ENCODE assay signal across 13 cellular contexts in genomic region chr17:78785663-78786057, GRCh38. TPM values are rescaled to one million over a fixed set of nuclear protein-coding genes. Genes with fewer than 3 reads are reported as not detected.
DNase-seq lines count a peak whose midpoint lies in the region; ATAC-seq and TF ChIP-seq lines count a peak whose summit lies in the region.
"Had no signal": no experiment of that assay in that cellular context is flagged by ENCODE, and none has a peak within 500 bp of the region (broad histone marks: within the 10 kb centered on the region; RNA-seq: fewer than 3 reads in every experiment).

No MANE protein-coding gene starts in this region.

- peak overlapping the region; percentile 55 for H3K27ac Mint-ChIP-seq in activated CD8-positive, alpha-beta T cell treated with anti-CD3 and anti-CD28 coated beads, Interleukin-2, amount 10 ng/mL, durations not matched to agents 7 days and 5 days
- no peak overlapping the region for H3K27ac Mint-ChIP-seq in activated CD8-positive, alpha-beta T cell treated with anti-CD3 and anti-CD28 coated beads for 36 hours
- peak overlapping the region; percentile 69; the same call in 1 of the 2 replicates for H3K27ac Mint-ChIP-seq in GM23338
- H3K27ac Mint-ChIP-seq in activated T-helper 1 cell treated with anti-CD3 and anti-CD28 coated beads, Interleukin-12 subunit alpha, Interleukin-12 subunit beta, Interleukin-2, Interleukin-4 antibody, amounts not matched to agents 30 ng/mL and 10 ng/mL and 1 ng/mL, durations not matched to agents 14 hours and 24 hours and 36 hours, result no peak overlapping the region

- H3K9me3 Mint-ChIP-seq in activated CD8-positive, alpha-beta T cell treated with anti-CD3 and anti-CD28 coated beads, Interleukin-2, amount 10 ng/mL, durations not matched to agents 7 days and 5 days (ENCODE audit: insufficient read depth), result no peaks in the 10 kb centered on the region
- no peaks in the 10 kb centered on the region for H3K9me3 Mint-ChIP-seq in activated CD8-positive, alpha-beta T cell treated with anti-CD3 and anti-CD28 coated beads for 36 hours
- no peaks in the 10 kb centered on the region for H3K9me3 Mint-ChIP-seq in GM23338
- H3K9me3 Mint-ChIP-seq in activated T-helper 1 cell treated with anti-CD3 and anti-CD28 coated beads, Interleukin-12 subunit alpha, Interleukin-12 subunit beta, Interleukin-2, Interleukin-4 antibody, amounts not matched to agents 30 ng/mL and 10 ng/mL and 1 ng/mL, durations not matched to agents 14 hours and 24 hours and 36 hours, result no peaks in the 10 kb centered on the region
- H3K9me3 Mint-ChIP-seq: activated naive CD8-positive, alpha-beta T cell treated with anti-CD3 and anti-CD28 coated beads, Interleukin-2, amount 10 ng/mL, durations not matched to agents 7 days and 5 days had no signal

- H3K36me3 ChIP-seq in GM23338 (ENCODE audit: insufficient read depth), result no peaks in the 10 kb centered on the region
- H3K36me3 ChIP-seq in psoas muscle (ENCODE audit: insufficient read depth in 1 of 2, low read depth in 1 of 2), result no peaks in the 10 kb centered on the region

- peaks cover 52% of the 10 kb centered on the region for H3K4me1 Mint-ChIP-seq in activated CD8-positive, alpha-beta T cell treated with anti-CD3 and anti-CD28 coated beads, Interleukin-2, amount 10 ng/mL, durations not matched to agents 7 days and 5 days (ENCODE audit: low read depth)
- H3K4me1 Mint-ChIP-seq in activated CD8-positive, alpha-beta T cell treated with anti-CD3 and anti-CD28 coated beads for 36 hours (ENCODE audit: low read depth), result peaks cover 48% of the 10 kb centered on the region
- H3K4me1 Mint-ChIP-seq in GM23338, result peaks cover 10% of the 10 kb centered on the region
- peaks cover 37% of the 10 kb centered on the region for H3K4me1 Mint-ChIP-seq in activated T-helper 1 cell treated with anti-CD3 and anti-CD28 coated beads, Interleukin-12 subunit alpha, Interleukin-12 subunit beta, Interleukin-2, Interleukin-4 antibody, amounts not matched to agents 30 ng/mL and 10 ng/mL and 1 ng/mL, durations not matched to agents 14 hours and 24 hours and 36 hours (ENCODE audit: low read depth)

- intact Hi-C loops in activated CD8-positive, alpha-beta T cell treated with anti-CD3 and anti-CD28 coated beads for 36 hours (cut with micrococcal nuclease), result no loop called here
- intact Hi-C loops in activated T-helper 1 cell treated with anti-CD3 and anti-CD28 coated beads, Interleukin-12 subunit alpha, Interleukin-12 subunit beta, Interleukin-2, Interleukin-4 antibody, amounts not matched to agents 30 ng/mL and 10 ng/mL and 1 ng/mL, durations not matched to agents 14 hours and 24 hours and 36 hours (cut with micrococcal nuclease), result no loop called here
- intact Hi-C loops in psoas muscle (cut with DNase I), result no loop called here

- H4K20me1 ChIP-seq in GM23338 (replicated peaks; ENCODE audit: insufficient read depth), result no peaks in the 10 kb centered on the region

- H3K27ac ChIP-seq in GM23338 (ENCODE audit: low read depth) (no peak overlapping the region; the same call in 1 of the 2 replicates), psoas muscle (peak overlapping the region; percentile 55)

- POLR2A ChIA-PET in activated CD8-positive, alpha-beta T cell treated with anti-CD3 and anti-CD28 coated beads, Interleukin-2, amount 10 ng/mL, durations not matched to agents 7 days and 5 days (lab: Charles Lee), result interaction anchor here (0.8 to 1.1 kb wide), 2 partner anchors 11 to 19 kb away, joined by 3 read pairs; no protein-coding TSS in a partner anchor
- POLR2A ChIA-PET in activated CD8-positive, alpha-beta T cell treated with anti-CD3 and anti-CD28 coated beads for 36 hours (lab: Charles Lee), result interaction anchor here (0.8 to 2.4 kb wide), 9 partner anchors 8 to 297 kb away, joined by 3 to 12 read pairs (median 3); no protein-coding TSS in a partner anchor

- H3F3A ChIP-seq in GM23338 (replicated peaks; ENCODE audit: low read depth), result peaks cover 7% of the 10 kb centered on the region; the same call in 1 of the 2 replicates

- 71 to 72% (median 71%) methylated on average over 1 of the region's 1 CpG for whole genome bisulfite sequencing in psoas muscle, 3 donors

- H3K79me2 ChIP-seq in GM23338 (replicated peaks; ENCODE audit: insufficient read depth), result no peaks in the 10 kb centered on the region

- H3K4me1 ChIP-seq in GM23338 (ENCODE audit: insufficient read depth) (peaks cover 9% of the 10 kb centered on the region), psoas muscle (peaks cover 19% of the 10 kb centered on the region)

- no peak for DNase-seq in activated CD8-positive, alpha-beta T cell treated with anti-CD3 and anti-CD28 coated beads, Interleukin-2, amount 10 ng/mL, durations not matched to agents 7 days and 5 days
- no peak for DNase-seq in activated CD8-positive, alpha-beta T cell treated with anti-CD3 and anti-CD28 coated beads for 36 hours
- DNase-seq in GM23338 (ENCODE audit: low spot score) (peak; percentile 45), psoas muscle (no peak), NCI-H524 treated with DMSO at 0.1 percent for 48 hours (lab: John Stamatoyannopoulos, UW) (no peak), occipital lobe (lab: John Stamatoyannopoulos, UW) (no peak), NCI-H1048 (lab: John Stamatoyannopoulos, UW) (no peak)
- no peak for DNase-seq in activated T-helper 1 cell treated with anti-CD3 and anti-CD28 coated beads, Interleukin-12 subunit alpha, Interleukin-12 subunit beta, Interleukin-2, Interleukin-4 antibody, amounts not matched to agents 30 ng/mL and 10 ng/mL and 1 ng/mL, durations not matched to agents 14 hours and 24 hours and 36 hours (ENCODE audit: low spot score)
- DNase-seq: Calu3, GF-D8, MG63, NCI-H2081 treated with DMSO at 0.1 percent for 48 hours had no signal

- TF ChIP-seq CTCF in activated CD8-positive, alpha-beta T cell treated with anti-CD3 and anti-CD28 coated beads for 36 hours (IDR thresholded peaks at IDR 0.05), result no peak
- TF ChIP-seq CTCF in GM23338 (conservative IDR thresholded peaks at IDR 0.05; ENCODE audit: low read depth in 2 of 2), result no peak
- TF ChIP-seq CTCF in psoas muscle (IDR thresholded peaks at IDR 0.05), result no peak

- no peak overlapping the region for H3K4me3 ChIP-seq in GM23338
- no peak overlapping the region for H3K4me3 ChIP-seq in psoas muscle
- H3K4me3 ChIP-seq: MG63 had no signal

- no peak for ATAC-seq in activated CD8-positive, alpha-beta T cell treated with anti-CD3 and anti-CD28 coated beads, Interleukin-2, amount 10 ng/mL, durations not matched to agents 7 days and 5 days
- no peak for ATAC-seq in activated CD8-positive, alpha-beta T cell treated with anti-CD3 and anti-CD28 coated beads for 36 hours
- ATAC-seq in GM23338 (peak; percentile 10; the same call in 2 of the 3 replicates), psoas muscle (no peak)

- H3K9me3 ChIP-seq in psoas muscle, result no peaks in the 10 kb centered on the region
- H3K9me3 ChIP-seq: MG63 had no signal

- CTCF ChIA-PET in activated CD8-positive, alpha-beta T cell treated with anti-CD3 and anti-CD28 coated beads, Interleukin-2, amount 10 ng/mL, durations not matched to agents 7 days and 5 days (lab: Charles Lee), result interaction anchor here (0.8 to 2.4 kb wide), 6 partner anchors 15 to 80 kb away, joined by 3 to 14 read pairs (median 3); no protein-coding TSS in a partner anchor
- CTCF ChIA-PET in activated CD8-positive, alpha-beta T cell treated with anti-CD3 and anti-CD28 coated beads for 36 hours (lab: Charles Lee), result interaction anchor here (0.7 to 2.2 kb wide), 2 partner anchors 76 kb away, joined by 3 to 6 read pairs; no protein-coding TSS in a partner anchor

- H3K4me2 ChIP-seq in GM23338, result no peak overlapping the region

- H3K36me3 Mint-ChIP-seq in activated CD8-positive, alpha-beta T cell treated with anti-CD3 and anti-CD28 coated beads, Interleukin-2, amount 10 ng/mL, durations not matched to agents 7 days and 5 days (ENCODE audit: low read depth), result peaks cover 13% of the 10 kb centered on the region
- H3K36me3 Mint-ChIP-seq in activated CD8-positive, alpha-beta T cell treated with anti-CD3 and anti-CD28 coated beads for 36 hours (ENCODE audit: low read depth), result peaks cover 14% of the 10 kb centered on the region
- H3K36me3 Mint-ChIP-seq in GM23338 (ENCODE audit: low read depth), result peaks cover 5% of the 10 kb centered on the region; the same call in 2 of the 3 replicates
- H3K36me3 Mint-ChIP-seq in activated T-helper 1 cell treated with anti-CD3 and anti-CD28 coated beads, Interleukin-12 subunit alpha, Interleukin-12 subunit beta, Interleukin-2, Interleukin-4 antibody, amounts not matched to agents 30 ng/mL and 10 ng/mL and 1 ng/mL, durations not matched to agents 14 hours and 24 hours and 36 hours (ENCODE audit: low read depth), result peaks cover 15% of the 10 kb centered on the region

- no peaks in the 10 kb centered on the region for H3K27me3 Mint-ChIP-seq in activated CD8-positive, alpha-beta T cell treated with anti-CD3 and anti-CD28 coated beads, Interleukin-2, amount 10 ng/mL, durations not matched to agents 7 days and 5 days (ENCODE audit: low read depth)
- no peaks in the 10 kb centered on the region for H3K27me3 Mint-ChIP-seq in activated CD8-positive, alpha-beta T cell treated with anti-CD3 and anti-CD28 coated beads for 36 hours
- H3K27me3 Mint-ChIP-seq in GM23338 (ENCODE audit: insufficient read depth, low read depth, poor library complexity), result peaks cover 9% of the 10 kb centered on the region
- H3K27me3 Mint-ChIP-seq in activated T-helper 1 cell treated with anti-CD3 and anti-CD28 coated beads, Interleukin-12 subunit alpha, Interleukin-12 subunit beta, Interleukin-2, Interleukin-4 antibody, amounts not matched to agents 30 ng/mL and 10 ng/mL and 1 ng/mL, durations not matched to agents 14 hours and 24 hours and 36 hours (ENCODE audit: insufficient read depth), result no peaks in the 10 kb centered on the region
- H3K27me3 Mint-ChIP-seq: activated naive CD8-positive, alpha-beta T cell treated with anti-CD3 and anti-CD28 coated beads, Interleukin-2, amount 10 ng/mL, durations not matched to agents 7 days and 5 days had no signal

- H2AFZ ChIP-seq in GM23338, result no peak overlapping the region

- H3K9me2 ChIP-seq in GM23338 (ENCODE audit: insufficient read depth), result no peaks in the 10 kb centered on the region

- H3K27me3 ChIP-seq in GM23338 (ENCODE audit: insufficient read depth) (peaks cover 6% of the 10 kb centered on the region), psoas muscle (ENCODE audit: insufficient read depth in 3 of 3, low read length in 2 of 3) (no peaks in the 10 kb centered on the region)
- H3K27me3 ChIP-seq: MG63 had no signal

- H3K4me3 Mint-ChIP-seq in activated CD8-positive, alpha-beta T cell treated with anti-CD3 and anti-CD28 coated beads, Interleukin-2, amount 10 ng/mL, durations not matched to agents 7 days and 5 days, result no peak overlapping the region
- H3K4me3 Mint-ChIP-seq in activated CD8-positive, alpha-beta T cell treated with anti-CD3 and anti-CD28 coated beads for 36 hours, result no peak overlapping the region
- H3K4me3 Mint-ChIP-seq in GM23338, result no peak overlapping the region
- H3K4me3 Mint-ChIP-seq in activated T-helper 1 cell treated with anti-CD3 and anti-CD28 coated beads, Interleukin-12 subunit alpha, Interleukin-12 subunit beta, Interleukin-2, Interleukin-4 antibody, amounts not matched to agents 30 ng/mL and 10 ng/mL and 1 ng/mL, durations not matched to agents 14 hours and 24 hours and 36 hours, result peak overlapping the region; percentile 46

RNA-seq across cellular contexts. Expression of gene CYTH1, which starts 3.6 kb away (rescaled TPM):
- total RNA-seq in activated CD8-positive, alpha-beta T cell treated with anti-CD3 and anti-CD28 coated beads, Interleukin-2, amount 10 ng/mL, durations not matched to agents 7 days and 5 days, result 100 to 1,000 TPM; 137 to 138 TPM
- 10 to 100 TPM; 95.1 to 96.0 TPM for total RNA-seq in activated CD8-positive, alpha-beta T cell treated with anti-CD3 and anti-CD28 coated beads for 36 hours
- 14.5 and 21.2 TPM in 2 replicates for total RNA-seq in GM23338 (2014; rRNA removed; shearing (Covaris generic))
- polyA plus RNA-seq in GM23338 (2016; fragmentation: Nextera tagmentation; extraction: Ambion mirVana) (12.2 and 13.8 TPM in 2 replicates), psoas muscle (10 to 100 TPM; 18.7 to 38.0 (median 23.9) TPM)
- 147 TPM in 2 replicates for total RNA-seq in activated T-helper 1 cell treated with anti-CD3 and anti-CD28 coated beads, Interleukin-12 subunit alpha, Interleukin-12 subunit beta, Interleukin-2, Interleukin-4 antibody, amounts not matched to agents 30 ng/mL and 10 ng/mL and 1 ng/mL, durations not matched to agents 14 hours and 24 hours and 36 hours
- total RNA-seq in psoas muscle (10 to 100 TPM; 25.6 to 40.4 (median 34.0) TPM), occipital lobe (82.2 TPM)

RNA-seq across cellular contexts. Expression of gene USP36, which starts 55.0 kb away (rescaled TPM):
- 10 to 100 TPM; 67.5 TPM for total RNA-seq in activated CD8-positive, alpha-beta T cell treated with anti-CD3 and anti-CD28 coated beads, Interleukin-2, amount 10 ng/mL, durations not matched to agents 7 days and 5 days
- 10 to 100 TPM; 86.3 to 93.2 TPM for total RNA-seq in activated CD8-positive, alpha-beta T cell treated with anti-CD3 and anti-CD28 coated beads for 36 hours
- total RNA-seq in GM23338 (2014; rRNA removed; shearing (Covaris generic)), result 55.5 and 58.7 TPM in 2 replicates
- polyA plus RNA-seq in GM23338 (2016; fragmentation: Nextera tagmentation; extraction: Ambion mirVana) (36.2 and 38.1 TPM in 2 replicates), psoas muscle (10 to 100 TPM; 14.0 to 23.7 (median 20.6) TPM)
- total RNA-seq in activated T-helper 1 cell treated with anti-CD3 and anti-CD28 coated beads, Interleukin-12 subunit alpha, Interleukin-12 subunit beta, Interleukin-2, Interleukin-4 antibody, amounts not matched to agents 30 ng/mL and 10 ng/mL and 1 ng/mL, durations not matched to agents 14 hours and 24 hours and 36 hours, result 126 and 138 TPM in 2 replicates
- total RNA-seq in psoas muscle (10 to 100 TPM; 24.2 to 40.5 (median 28.8) TPM), occipital lobe (21.4 TPM)

Comparison
In these comparisons a context has a peak if more than half of its experiments do, and no peak if none do; other contexts are left out.
1. H3K27ac Mint-ChIP-seq: peak in activated CD8-positive, alpha-beta T cell treated with anti-CD3 and anti-CD28 coated beads, Interleukin-2, amount 10 ng/mL, durations not matched to agents 7 days and 5 days (single experiment) and GM23338 (single experiment); none in activated CD8-positive, alpha-beta T cell treated with anti-CD3 and anti-CD28 coated beads for 36 hours (single experiment) and activated T-helper 1 cell treated with anti-CD3 and anti-CD28 coated beads, Interleukin-12 subunit alpha, Interleukin-12 subunit beta, Interleukin-2, Interleukin-4 antibody, amounts not matched to agents 30 ng/mL and 10 ng/mL and 1 ng/mL, durations not matched to agents 14 hours and 24 hours and 36 hours (single experiment).